Comparison of ENCODE assay signal across 8 cellular contexts in genomic region chr7:11830582-11831382, GRCh38. TPM values are rescaled to one million over a fixed set of nuclear protein-coding genes. Genes with fewer than 3 reads are reported as not detected.
A peak's percentile ranks its signal among the peaks of the same experiment; 100 is the strongest.
DNase-seq lines count a peak whose midpoint lies in the region; ATAC-seq and TF ChIP-seq lines count a peak whose summit lies in the region.

No MANE protein-coding gene starts in this region.

- peaks cover 0 to 5% (median 3%) of the 10 kb centered on the region in 3 donors for H3K27me3 Mint-ChIP-seq in immature natural killer cell (ENCODE audit: low read depth in 3 of 3)

- intact Hi-C loops in left ventricle myocardium superior (cut with micrococcal nuclease): no loop called here

- DNase-seq in SW480 (ENCODE audit: low spot score): peak; percentile 36
- no peak for DNase-seq in left ventricle myocardium superior
- DNase-seq in retinal pigment epithelial cell (ENCODE audit: low read depth): no peak
- no peak for DNase-seq in immature natural killer cell
- DNase-seq in GF-D8 (lab: John Stamatoyannopoulos, UW): no peak
- DNase-seq in 8988T: no peak

- no peak overlapping the region for H3K4me3 Mint-ChIP-seq in immature natural killer cell

- no peaks in the 10 kb centered on the region for H3K36me3 Mint-ChIP-seq in immature natural killer cell

- ATAC-seq in GM18511 (IDR thresholded peaks at IDR 0.05; ENCODE audit: unreplicated experiment) (peak; percentile 19), left ventricle myocardium superior (peak; percentile 25), GM18868 (IDR thresholded peaks at IDR 0.05; ENCODE audit: unreplicated experiment) (no peak)

- H3K9me3 Mint-ChIP-seq in immature natural killer cell: peaks cover 0 to 13% (median 3%) of the 10 kb centered on the region in 6 donors

- H3K4me3 ChIP-seq in retinal pigment epithelial cell (ENCODE audit: low read length): peak overlapping the region; percentile 70

- TF ChIP-seq CTCF in retinal pigment epithelial cell (conservative IDR thresholded peaks at IDR 0.05; ENCODE audit: low read depth, low read length): no peak

- no peak overlapping the region for H3K27ac Mint-ChIP-seq in immature natural killer cell

- no peaks in the 10 kb centered on the region for H3K4me1 Mint-ChIP-seq in immature natural killer cell

RNA-seq across cellular contexts. Expression of gene THSD7A, which starts 1.2 kb away (rescaled TPM):
- 1.0 TPM for total RNA-seq in left ventricle myocardium superior
- not detected for polyA plus RNA-seq in immature natural killer cell
